23 cellular contexts compared by ENCODE assay signal in genomic region chr17:51491416-51491815, GRCh38.
"Had no signal": no experiment of that assay in that cellular context is flagged by ENCODE, and none has a peak within 500 bp of the region (broad histone marks: within the 10 kb centered on the region; RNA-seq: fewer than 3 reads in every experiment).

No MANE protein-coding gene starts in this region.

- ATAC-seq: effector memory CD8-positive, alpha-beta T cell; naive thymus-derived CD4-positive, alpha-beta T cell; sciatic nerve; stimulated activated naive CD8-positive, alpha-beta T cell treated with anti-CD3 and anti-CD28 coated beads, Interleukin-15, amount 100 ng/mL, for 72 hours had no signal

- H3K4me3 ChIP-seq: esophagus squamous epithelium, neural progenitor cell, smooth muscle cell, suprapubic skin had no signal

- FAIRE-seq: endometrium, keratinocyte had no signal

- H3K9me3 ChIP-seq: esophagus squamous epithelium, suprapubic skin had no signal

- DNase-seq: cortex of kidney; effector memory CD8-positive, alpha-beta T cell; erythroblast; esophagus squamous epithelium; foreskin melanocyte; mammary epithelial cell; mesendoderm; midbrain; naive thymus-derived CD4-positive, alpha-beta T cell; stimulated activated CD4-positive, alpha-beta T cell treated with anti-CD3 and anti-CD28 coated beads, Interleukin-12 subunit alpha, Interleukin-12 subunit beta, amount 100 ng/mL, for 4 hours; stimulated activated CD4-positive, alpha-beta T cell treated with anti-CD3 and anti-CD28 coated beads, Interleukin-1b, Interleukin-23, amount 100 ng/mL, for 48 hours; stimulated activated CD4-positive, alpha-beta T cell treated with anti-CD3 and anti-CD28 coated beads, Interleukin-4, amount 100 ng/mL, for 1 hour; stimulated activated CD8-positive, alpha-beta memory T cell treated with anti-CD3 and anti-CD28 coated beads, Interleukin-4, amount 100 ng/mL, for 48 hours; stimulated activated naive CD4-positive, alpha-beta T cell; stimulated activated naive CD8-positive, alpha-beta T cell treated with anti-CD3 and anti-CD28 coated beads, Interleukin-15, amount 100 ng/mL, for 72 hours; trophoblast cell had no signal

- H3K4me1 ChIP-seq: esophagus squamous epithelium, neural progenitor cell, parathyroid adenoma, suprapubic skin had no signal

- H3K27me3 ChIP-seq: neural progenitor cell, suprapubic skin had no signal

- H3K27ac ChIP-seq: esophagus squamous epithelium, neural progenitor cell, parathyroid adenoma, suprapubic skin had no signal

- H3K36me3 ChIP-seq: esophagus squamous epithelium, neural progenitor cell, suprapubic skin had no signal
